Comparison of ENCODE assay signal across 1 cellular context in the genomic region with DNA sequence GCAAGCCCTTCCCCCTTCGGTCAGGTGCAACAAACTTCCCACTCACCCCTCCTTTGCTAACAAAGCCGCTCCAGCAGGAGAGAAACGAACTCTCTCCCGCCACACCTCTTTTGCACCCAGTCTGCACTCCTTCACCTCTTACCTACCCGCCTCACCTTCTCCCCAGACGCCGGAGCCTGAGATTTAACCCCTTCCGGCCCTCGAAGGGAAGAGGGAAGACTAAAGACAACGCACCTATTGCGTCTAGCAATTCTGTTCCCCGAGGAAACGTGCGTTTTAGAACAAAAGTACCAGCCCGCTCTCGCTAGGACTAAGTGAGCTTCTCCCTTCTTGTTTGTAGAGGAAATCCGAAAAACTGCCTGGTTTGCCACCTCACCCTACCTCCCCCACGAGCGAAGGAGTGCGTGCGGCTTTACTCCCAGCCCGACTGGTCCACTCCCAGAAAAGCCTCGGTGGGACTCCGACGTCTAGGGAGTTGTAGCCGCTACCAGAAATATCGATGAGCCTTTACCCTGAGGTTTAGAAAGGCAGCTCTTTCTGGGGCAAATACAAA.
TF ChIP-seq lines count a peak whose summit lies in the region.

No MANE protein-coding gene starts in this region.

TF ChIP-seq in K562, 482 proteins besides CTCF, POLR2A, EP300 and RAD21 (continued from another document):
- TF ChIP-seq, protein P1, sequence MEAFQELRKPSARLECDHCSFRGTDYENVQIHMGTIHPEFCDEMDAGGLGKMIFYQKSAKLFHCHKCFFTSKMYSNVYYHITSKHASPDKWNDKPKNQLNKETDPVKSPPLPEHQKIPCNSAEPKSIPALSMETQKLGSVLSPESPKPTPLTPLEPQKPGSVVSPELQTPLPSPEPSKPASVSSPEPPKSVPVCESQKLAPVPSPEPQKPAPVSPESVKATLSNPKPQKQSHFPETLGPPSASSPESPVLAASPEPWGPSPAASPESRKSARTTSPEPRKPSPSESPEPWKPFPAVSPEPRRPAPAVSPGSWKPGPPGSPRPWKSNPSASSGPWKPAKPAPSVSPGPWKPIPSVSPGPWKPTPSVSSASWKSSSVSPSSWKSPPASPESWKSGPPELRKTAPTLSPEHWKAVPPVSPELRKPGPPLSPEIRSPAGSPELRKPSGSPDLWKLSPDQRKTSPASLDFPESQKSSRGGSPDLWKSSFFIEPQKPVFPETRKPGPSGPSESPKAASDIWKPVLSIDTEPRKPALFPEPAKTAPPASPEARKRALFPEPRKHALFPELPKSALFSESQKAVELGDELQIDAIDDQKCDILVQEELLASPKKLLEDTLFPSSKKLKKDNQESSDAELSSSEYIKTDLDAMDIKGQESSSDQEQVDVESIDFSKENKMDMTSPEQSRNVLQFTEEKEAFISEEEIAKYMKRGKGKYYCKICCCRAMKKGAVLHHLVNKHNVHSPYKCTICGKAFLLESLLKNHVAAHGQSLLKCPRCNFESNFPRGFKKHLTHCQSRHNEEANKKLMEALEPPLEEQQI (IDR thresholded peaks at IDR 0.05), result peak; percentile 73; the same call in 1 of the 2 replicates
- TF ChIP-seq TSC22D4 (tag; IDR thresholded peaks at IDR 0.05), result no peak
- TF ChIP-seq, protein P2, sequence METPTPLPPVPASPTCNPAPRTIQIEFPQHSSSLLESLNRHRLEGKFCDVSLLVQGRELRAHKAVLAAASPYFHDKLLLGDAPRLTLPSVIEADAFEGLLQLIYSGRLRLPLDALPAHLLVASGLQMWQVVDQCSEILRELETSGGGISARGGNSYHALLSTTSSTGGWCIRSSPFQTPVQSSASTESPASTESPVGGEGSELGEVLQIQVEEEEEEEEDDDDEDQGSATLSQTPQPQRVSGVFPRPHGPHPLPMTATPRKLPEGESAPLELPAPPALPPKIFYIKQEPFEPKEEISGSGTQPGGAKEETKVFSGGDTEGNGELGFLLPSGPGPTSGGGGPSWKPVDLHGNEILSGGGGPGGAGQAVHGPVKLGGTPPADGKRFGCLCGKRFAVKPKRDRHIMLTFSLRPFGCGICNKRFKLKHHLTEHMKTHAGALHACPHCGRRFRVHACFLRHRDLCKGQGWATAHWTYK (CRISPR knock-in tag; IDR thresholded peaks at IDR 0.05), result no peak; the same call in 1 of the 2 replicates
- peak; percentile 35; the same call in 1 of the 2 replicates for TF ChIP-seq NCOR1 (IDR thresholded peaks at IDR 0.05)
- TF ChIP-seq XRCC5 (IDR thresholded peaks at IDR 0.05; ENCODE audit: low read depth, low read length), result peak; percentile 93
- no peak for TF ChIP-seq XRCC4 (IDR thresholded peaks at IDR 0.05; ENCODE audit: extremely low read depth, insufficient read depth, insufficient read length)
- TF ChIP-seq BDP1 (IDR thresholded peaks at IDR 0.05; ENCODE audit: insufficient read depth, insufficient read length), result no peak
- 0 out of 2 replicates have a peak, but pooled peaks have one; percentile 23 for TF ChIP-seq PTBP1 (IDR thresholded peaks at IDR 0.05; ENCODE audit: low read depth, low read length)
- no peak for TF ChIP-seq ZNF785 (CRISPR knock-in tag; IDR thresholded peaks at IDR 0.05)
- TF ChIP-seq, protein P3, sequence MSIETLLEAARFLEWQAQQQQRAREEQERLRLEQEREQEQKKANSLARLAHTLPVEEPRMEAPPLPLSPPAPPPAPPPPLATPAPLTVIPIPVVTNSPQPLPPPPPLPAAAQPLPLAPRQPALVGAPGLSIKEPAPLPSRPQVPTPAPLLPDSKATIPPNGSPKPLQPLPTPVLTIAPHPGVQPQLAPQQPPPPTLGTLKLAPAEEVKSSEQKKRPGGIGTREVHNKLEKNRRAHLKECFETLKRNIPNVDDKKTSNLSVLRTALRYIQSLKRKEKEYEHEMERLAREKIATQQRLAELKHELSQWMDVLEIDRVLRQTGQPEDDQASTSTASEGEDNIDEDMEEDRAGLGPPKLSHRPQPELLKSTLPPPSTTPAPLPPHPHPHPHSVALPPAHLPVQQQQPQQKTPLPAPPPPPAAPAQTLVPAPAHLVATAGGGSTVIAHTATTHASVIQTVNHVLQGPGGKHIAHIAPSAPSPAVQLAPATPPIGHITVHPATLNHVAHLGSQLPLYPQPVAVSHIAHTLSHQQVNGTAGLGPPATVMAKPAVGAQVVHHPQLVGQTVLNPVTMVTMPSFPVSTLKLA (conservative IDR thresholded peaks at IDR 0.05), result peak; percentile 85 to 89
- TF ChIP-seq, protein P4, sequence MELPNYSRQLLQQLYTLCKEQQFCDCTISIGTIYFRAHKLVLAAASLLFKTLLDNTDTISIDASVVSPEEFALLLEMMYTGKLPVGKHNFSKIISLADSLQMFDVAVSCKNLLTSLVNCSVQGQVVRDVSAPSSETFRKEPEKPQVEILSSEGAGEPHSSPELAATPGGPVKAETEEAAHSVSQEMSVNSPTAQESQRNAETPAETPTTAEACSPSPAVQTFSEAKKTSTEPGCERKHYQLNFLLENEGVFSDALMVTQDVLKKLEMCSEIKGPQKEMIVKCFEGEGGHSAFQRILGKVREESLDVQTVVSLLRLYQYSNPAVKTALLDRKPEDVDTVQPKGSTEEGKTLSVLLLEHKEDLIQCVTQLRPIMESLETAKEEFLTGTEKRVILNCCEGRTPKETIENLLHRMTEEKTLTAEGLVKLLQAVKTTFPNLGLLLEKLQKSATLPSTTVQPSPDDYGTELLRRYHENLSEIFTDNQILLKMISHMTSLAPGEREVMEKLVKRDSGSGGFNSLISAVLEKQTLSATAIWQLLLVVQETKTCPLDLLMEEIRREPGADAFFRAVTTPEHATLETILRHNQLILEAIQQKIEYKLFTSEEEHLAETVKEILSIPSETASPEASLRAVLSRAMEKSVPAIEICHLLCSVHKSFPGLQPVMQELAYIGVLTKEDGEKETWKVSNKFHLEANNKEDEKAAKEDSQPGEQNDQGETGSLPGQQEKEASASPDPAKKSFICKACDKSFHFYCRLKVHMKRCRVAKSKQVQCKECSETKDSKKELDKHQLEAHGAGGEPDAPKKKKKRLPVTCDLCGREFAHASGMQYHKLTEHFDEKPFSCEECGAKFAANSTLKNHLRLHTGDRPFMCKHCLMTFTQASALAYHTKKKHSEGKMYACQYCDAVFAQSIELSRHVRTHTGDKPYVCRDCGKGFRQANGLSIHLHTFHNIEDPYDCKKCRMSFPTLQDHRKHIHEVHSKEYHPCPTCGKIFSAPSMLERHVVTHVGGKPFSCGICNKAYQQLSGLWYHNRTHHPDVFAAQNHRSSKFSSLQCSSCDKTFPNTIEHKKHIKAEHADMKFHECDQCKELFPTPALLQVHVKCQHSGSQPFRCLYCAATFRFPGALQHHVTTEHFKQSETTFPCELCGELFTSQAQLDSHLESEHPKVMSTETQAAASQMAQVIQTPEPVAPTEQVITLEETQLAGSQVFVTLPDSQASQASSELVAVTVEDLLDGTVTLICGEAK (IDR thresholded peaks at IDR 0.05), result peak; percentile 97
- TF ChIP-seq, protein P4 (CRISPR knock-in tag; IDR thresholded peaks at IDR 0.05), result no peak
